Comparison of ENCODE assay signal across 28 cellular contexts in genomic region chr6:98782772-98783171, GRCh38.
DNase-seq lines count a peak whose midpoint lies in the region; ATAC-seq, FAIRE-seq and TF ChIP-seq lines count a peak whose summit lies in the region.
"Had no signal": no experiment of that assay in that cellular context is flagged by ENCODE, and none has a peak within 500 bp of the region (broad histone marks: within the 10 kb centered on the region; RNA-seq: fewer than 3 reads in every experiment).

No MANE protein-coding gene starts in this region.

- in situ Hi-C loops in GM13977 (cut with MboI; ENCODE audit: low pct_unique_long_range_greater_than_20kb, low sequenced_read_pairs, unreplicated experiment) = no loop called here

- TF ChIP-seq CTCF in GM13977 (IDR thresholded peaks at IDR 0.05; ENCODE audit: extremely low read depth, insufficient read depth, missing control alignments) = no peak

- DNase-seq in GM13977 (ENCODE audit: low spot score) (peak; percentile 11), hypothalamus (lab: John Stamatoyannopoulos, UW) (no peak), HTR-8/SVneo (ENCODE audit: insufficient read length, low spot score) (no peak), COLO829 (ENCODE audit: low spot score) (no peak), DMS 273 treated with DMSO at 0.1 percent for 48 hours (lab: John Stamatoyannopoulos, UW) (no peak)
- DNase-seq: activated CD4-positive, CD25-positive, alpha-beta regulatory T cell treated with anti-CD3 and anti-CD28 coated beads, Interleukin-2, amount 50 U/mL, for 72 hours; activated gamma-delta T cell treated with Interleukin-2 at 50 U/mL for 16 hours; activated naive CD8-positive, alpha-beta T cell treated with anti-CD3 and anti-CD28 coated beads, Interleukin-2, amount 50 U/mL, for 24 hours; activated T-cell treated with anti-CD3 and anti-CD28 coated beads for 4 hours; BE2C; dermis blood vessel endothelial cell; DMS53; GOT3; midbrain; naive thymus-derived CD4-positive, alpha-beta T cell; NCI-H446 treated with DMSO at 0.1 percent for 48 hours; nucleus accumbens; SK-N-SH; stimulated activated CD4-positive, alpha-beta T cell treated with anti-CD3 and anti-CD28 coated beads, Interleukin-4, amount 100 ng/mL, for 24 hours; substantia nigra; upper lobe of left lung had no signal

- peak; percentile 44 for ATAC-seq in GM18870 (IDR thresholded peaks at IDR 0.05; ENCODE audit: unreplicated experiment)
- peak; percentile 34 for ATAC-seq in HG02642 (IDR thresholded peaks at IDR 0.05; ENCODE audit: poor library complexity, unreplicated experiment)
- peak; percentile 41 for ATAC-seq in HG03442 (IDR thresholded peaks at IDR 0.05; ENCODE audit: unreplicated experiment)
- ATAC-seq: activated naive CD8-positive, alpha-beta T cell treated with anti-CD3 and anti-CD28 coated beads, Interleukin-2, amount 50 U/mL, for 24 hours; naive thymus-derived CD4-positive, alpha-beta T cell; sciatic nerve; stimulated activated effector memory CD8-positive, alpha-beta T cell treated with anti-CD3 and anti-CD28 coated beads, Interleukin-12 subunit alpha, Interleukin-12 subunit beta, amount 100 ng/mL, for 72 hours had no signal

- no peak for FAIRE-seq in HTR-8/SVneo (lab: Jason Lieb, UNC)
- FAIRE-seq: G401.6, islet of Langerhans had no signal
